In genomic region chr14:75428230-75429104, GRCh38 we compare ENCODE assay signal across 8 cellular contexts. TPM values are rescaled to one million over a fixed set of nuclear protein-coding genes. Genes with fewer than 3 reads are reported as not detected.
A peak's percentile ranks its signal among the peaks of the same experiment; 100 is the strongest.
DNase-seq lines count a peak whose midpoint lies in the region; ATAC-seq and TF ChIP-seq lines count a peak whose summit lies in the region.

No MANE protein-coding gene starts in this region.

- intact Hi-C loops in natural killer cell (cut with micrococcal nuclease), result no loop called here

- H3K4me1 Mint-ChIP-seq in natural killer cell, result no peaks in the 10 kb centered on the region

- TF ChIP-seq CTCF in natural killer cell (IDR thresholded peaks at IDR 0.05), result no peak

- no peaks in the 10 kb centered on the region for H3K36me3 Mint-ChIP-seq in natural killer cell

- peak overlapping the region; percentile 86 for H3K4me3 Mint-ChIP-seq in natural killer cell

- no peak overlapping the region for H3K27ac Mint-ChIP-seq in natural killer cell

- H3K9me3 Mint-ChIP-seq in natural killer cell, result no peaks in the 10 kb centered on the region

- H3K27me3 Mint-ChIP-seq in natural killer cell (ENCODE audit: low read depth in 2 of 2), result peaks cover 32 to 34% of the 10 kb centered on the region in 2 donors

- no peak for DNase-seq in activated CD4-positive, CD25-positive, alpha-beta regulatory T cell (lab: John Stamatoyannopoulos, UW)
- peak; percentile 13 to 29 for DNase-seq in activated CD4-positive, alpha-beta T cell treated with anti-CD3 and anti-CD28 coated beads, Interleukin-2, amount 50 U/mL, for 48 hours
- DNase-seq in fibroblast of gingiva (ENCODE audit: low read depth) (peak; percentile 19), natural killer cell (no peak), superior temporal gyrus (ENCODE audit: extremely low spot score) (no peak)

- ATAC-seq in activated CD4-positive, CD25-positive, alpha-beta regulatory T cell treated with anti-CD3 and anti-CD28 coated beads, Interleukin-2, amount 50 U/mL, for 24 hours, result peak; percentile 26 to 32
- peak; percentile 15 for ATAC-seq in HG03196 (IDR thresholded peaks at IDR 0.05; ENCODE audit: unreplicated experiment)
- ATAC-seq in natural killer cell, result peak; percentile 14 to 31 (median 27)
- ATAC-seq in GM18517 (IDR thresholded peaks at IDR 0.05; ENCODE audit: unreplicated experiment), result no peak

RNA-seq across cellular contexts. Expression of gene JDP2, which starts 0.6 kb away (rescaled TPM):
- 10 to 100 TPM in 1 of 3 donors, 1 to 10 TPM in 2; 1.9 to 10.5 (median 3.2) TPM for total RNA-seq in natural killer cell

Comparison
In these comparisons a context has a peak if more than half of its experiments do, and no peak if none do; other contexts are left out.
1. DNase-seq: peak in activated CD4-positive, alpha-beta T cell treated with anti-CD3 and anti-CD28 coated beads, Interleukin-2, amount 50 U/mL, for 48 hours (2 of 2) and fibroblast of gingiva (single experiment); none in activated CD4-positive, CD25-positive, alpha-beta regulatory T cell (0 of 4), natural killer cell (single experiment) and superior temporal gyrus (single experiment).